ENCODE assay signal across 1 cellular context in genomic region chr19:18340990-18341868, GRCh38.
TF ChIP-seq lines count a peak whose summit lies in the region.

No MANE protein-coding gene starts in this region.

TF ChIP-seq in HepG2, 621 proteins besides CTCF, POLR2A, EP300 and RAD21 (continued from another document and continues in another):
- 0 out of 2 replicates have a peak, but pooled peaks have one; percentile 36 for TF ChIP-seq ATF6 (CRISPR knock-in tag; conservative IDR thresholded peaks at IDR 0.05)
- peak; percentile 95 for TF ChIP-seq PAXIP1 (CRISPR knock-in tag; conservative IDR thresholded peaks at IDR 0.05)
- peak; percentile 46; the same call in 1 of the 2 replicates for TF ChIP-seq ZFP91 (CRISPR knock-in tag; IDR thresholded peaks at IDR 0.05; ENCODE audit: borderline replicate concordance)
- no peak for TF ChIP-seq SOX6 (IDR thresholded peaks at IDR 0.05)
- peak; percentile 43; the same call in 1 of the 2 replicates for TF ChIP-seq SOX6 (CRISPR knock-in tag; IDR thresholded peaks at IDR 0.05)
- peak; percentile 85 for TF ChIP-seq ZNF687 (CRISPR knock-in tag; IDR thresholded peaks at IDR 0.05)
- peak; percentile 83 for TF ChIP-seq BORCS8-MEF2B (CRISPR knock-in tag; IDR thresholded peaks at IDR 0.05)
- TF ChIP-seq MED1 (CRISPR knock-in tag; IDR thresholded peaks at IDR 0.05): peak; percentile 80
- TF ChIP-seq HMGXB4 (CRISPR knock-in tag; IDR thresholded peaks at IDR 0.05; ENCODE audit: borderline replicate concordance in 1 of 2, low read depth in 1 of 2): no peak; a peak in 1 of 4 replicates
- TF ChIP-seq ZSCAN9 (CRISPR knock-in tag; IDR thresholded peaks at IDR 0.05; ENCODE audit: borderline replicate concordance): peak; percentile 33; the same call in 1 of the 2 replicates
- no peak for TF ChIP-seq CERS6 (CRISPR knock-in tag; IDR thresholded peaks at IDR 0.05)
- TF ChIP-seq DRAP1 (CRISPR knock-in tag; IDR thresholded peaks at IDR 0.05): peak; percentile 25; the same call in 1 of the 2 replicates
- TF ChIP-seq ATF3 (CRISPR knock-in tag; IDR thresholded peaks at IDR 0.05): 0 out of 2 replicates have a peak, but pooled peaks have one; percentile 7
- peak; percentile 56; the same call in 1 of the 2 replicates for TF ChIP-seq ZNF350 (CRISPR knock-in tag; IDR thresholded peaks at IDR 0.05; ENCODE audit: borderline replicate concordance, low read depth)
- 0 out of 2 replicates have a peak, but pooled peaks have one; percentile 22 for TF ChIP-seq FOXJ3 (CRISPR knock-in tag; IDR thresholded peaks at IDR 0.05; ENCODE audit: borderline replicate concordance)
- TF ChIP-seq TMF1 (CRISPR knock-in tag; IDR thresholded peaks at IDR 0.05; ENCODE audit: low read depth): 0 out of 2 replicates have a peak, but pooled peaks have one; percentile 44
- 0 out of 2 replicates have a peak, but pooled peaks have one; percentile 50 for TF ChIP-seq ZBTB42 (CRISPR knock-in tag; IDR thresholded peaks at IDR 0.05)
- TF ChIP-seq KDM2A (CRISPR knock-in tag; IDR thresholded peaks at IDR 0.05; ENCODE audit: borderline replicate concordance, low read depth): peak; percentile 72
- TF ChIP-seq ZC3H4 (CRISPR knock-in tag; IDR thresholded peaks at IDR 0.05; ENCODE audit: borderline replicate concordance): 0 out of 2 replicates have a peak, but pooled peaks have one; percentile 51
- TF ChIP-seq ZFP82 (CRISPR knock-in tag; IDR thresholded peaks at IDR 0.05; ENCODE audit: borderline replicate concordance): no peak
- 0 out of 2 replicates have a peak, but pooled peaks have one; percentile 79 for TF ChIP-seq ZNF354B (CRISPR knock-in tag; IDR thresholded peaks at IDR 0.05)
- peak; percentile 69; the same call in 1 of the 2 replicates for TF ChIP-seq ELF1 (CRISPR knock-in tag; IDR thresholded peaks at IDR 0.05)
- TF ChIP-seq RXRB (CRISPR knock-in tag; IDR thresholded peaks at IDR 0.05; ENCODE audit: borderline replicate concordance): peak; percentile 67
- TF ChIP-seq ZNF230 (CRISPR knock-in tag; IDR thresholded peaks at IDR 0.05): 0 out of 2 replicates have a peak, but pooled peaks have one; percentile 56
- TF ChIP-seq XBP1 (CRISPR knock-in tag; IDR thresholded peaks at IDR 0.05): no peak
- TF ChIP-seq ZNF768 (CRISPR knock-in tag; IDR thresholded peaks at IDR 0.05): peak; percentile 48; the same call in 1 of the 2 replicates
- TF ChIP-seq THAP9 (CRISPR knock-in tag; IDR thresholded peaks at IDR 0.05; ENCODE audit: borderline replicate concordance): peak; percentile 57; the same call in 1 of the 2 replicates
- 0 out of 2 replicates have a peak, but pooled peaks have one; percentile 11 for TF ChIP-seq SALL2 (CRISPR knock-in tag; IDR thresholded peaks at IDR 0.05)
- TF ChIP-seq PHF20 (CRISPR knock-in tag; IDR thresholded peaks at IDR 0.05): peak; percentile 54; the same call in 1 of the 2 replicates
- peak; percentile 63 for TF ChIP-seq MEIS2 (CRISPR knock-in tag; IDR thresholded peaks at IDR 0.05)
- peak; percentile 30; the same call in 1 of the 2 replicates for TF ChIP-seq ZNF580 (CRISPR knock-in tag; IDR thresholded peaks at IDR 0.05; ENCODE audit: borderline replicate concordance, low read depth)
- TF ChIP-seq ZNF253 (CRISPR knock-in tag; IDR thresholded peaks at IDR 0.05; ENCODE audit: borderline replicate concordance): no peak
- TF ChIP-seq ZSCAN25 (CRISPR knock-in tag; IDR thresholded peaks at IDR 0.05): no peak
- TF ChIP-seq DDIT3 (CRISPR knock-in tag; IDR thresholded peaks at IDR 0.05): no peak
- TF ChIP-seq SAP130 (CRISPR knock-in tag; IDR thresholded peaks at IDR 0.05; ENCODE audit: low read depth): peak; percentile 93
- peak; percentile 81 for TF ChIP-seq MYC (CRISPR knock-in tag; IDR thresholded peaks at IDR 0.05; ENCODE audit: borderline replicate concordance)
- TF ChIP-seq RFXAP (CRISPR knock-in tag; IDR thresholded peaks at IDR 0.05; ENCODE audit: borderline replicate concordance): no peak
- TF ChIP-seq ZNF616 (CRISPR knock-in tag; IDR thresholded peaks at IDR 0.05; ENCODE audit: low read depth): peak; percentile 61
- 0 out of 2 replicates have a peak, but pooled peaks have one; percentile 17 for TF ChIP-seq NCOA2 (CRISPR knock-in tag; IDR thresholded peaks at IDR 0.05)
- peak; percentile 74; the same call in 1 of the 2 replicates for TF ChIP-seq SMAD1 (CRISPR knock-in tag; IDR thresholded peaks at IDR 0.05; ENCODE audit: borderline replicate concordance, low read depth)
